9 cellular contexts compared by ENCODE assay signal in the genomic region with DNA sequence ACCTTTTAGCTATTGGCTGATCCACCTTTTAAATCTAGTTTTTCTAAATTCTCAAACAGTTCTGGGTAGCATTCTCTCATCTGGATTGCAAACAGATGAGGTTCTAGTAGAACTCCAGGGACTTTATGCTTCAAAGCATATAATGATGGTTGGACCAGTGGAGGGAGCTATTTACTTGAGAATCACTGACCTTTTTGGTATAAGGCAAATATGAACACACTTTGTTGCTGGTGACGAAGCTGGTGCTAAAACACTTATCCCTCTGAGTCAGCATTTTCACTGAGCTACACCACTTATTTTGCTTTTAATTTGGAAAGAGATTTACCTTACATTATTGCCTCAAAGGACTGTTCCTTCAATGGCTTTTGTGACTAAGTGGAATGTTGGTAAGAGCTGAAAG. TPM values are rescaled to one million over a fixed set of nuclear protein-coding genes. Genes with fewer than 3 reads are reported as not detected.
DNase-seq lines count a peak whose midpoint lies in the region; ATAC-seq and TF ChIP-seq lines count a peak whose summit lies in the region.
"Had no signal": no experiment of that assay in that cellular context is flagged by ENCODE, and none has a peak within 500 bp of the region (broad histone marks: within the 10 kb centered on the region; RNA-seq: fewer than 3 reads in every experiment).

No MANE protein-coding gene starts in this region.

- ATAC-seq in lung (ENCODE audit: insufficient read depth, low FRiP score) (peak; percentile 69), aorta (ENCODE audit: low FRiP score) (no peak)

- POLR2A ChIA-PET in GM10248 (lab: Yijun Ruan, JAX), result no interaction called here

- no peak overlapping the region for H3K4me3 ChIP-seq in lung
- no peak overlapping the region for H3K4me3 ChIP-seq in aorta (ENCODE audit: low read length in 2 of 2)

- no peak for DNase-seq in GM10248 (ENCODE audit: extremely low spot score)
- DNase-seq in NCI-H146 (lab: John Stamatoyannopoulos, UW), result peak; percentile 31
- DNase-seq in amniotic epithelial cell (ENCODE audit: low read depth), result peak; percentile 76
- DNase-seq in lung (ENCODE audit: low spot score), result no peak
- DNase-seq in hepatic stellate cell (ENCODE audit: low spot score), result no peak
- no peak for DNase-seq in aorta
- no peak for DNase-seq in NCI-H2107 (lab: John Stamatoyannopoulos, UW)
- DNase-seq in NK-92 treated with Interleukin-12 subunit alpha and Interleukin-12 subunit beta, amount 100 ng/mL, for 24 hours (lab: John Stamatoyannopoulos, UW), result no peak
- DNase-seq: T1000 had no signal

- H3K27me3 ChIP-seq in lung (ENCODE audit: control insufficient read depth, insufficient read depth) (no peaks in the 10 kb centered on the region), aorta (ENCODE audit: control insufficient read depth in 1 of 2, insufficient read depth in 2 of 2, low read length in 1 of 2) (no peaks in the 10 kb centered on the region)

- H3K9me3 ChIP-seq in lung (ENCODE audit: control insufficient read depth in 2 of 2, insufficient read depth in 1 of 2, low read length in 1 of 2) (no peaks in the 10 kb centered on the region), aorta (ENCODE audit: control insufficient read depth, low read length) (no peaks in the 10 kb centered on the region)

- 15 to 23% methylated on average over 1 of the region's 1 CpG for WGBS in lung, 2 donors
- 6 to 10% methylated on average over 1 of the region's 1 CpG for WGBS in aorta, 2 donors

- H3K36me3 ChIP-seq in lung (ENCODE audit: control insufficient read depth in 2 of 2, insufficient read depth in 2 of 2, low read length in 2 of 2) (no peaks in the 10 kb centered on the region), aorta (ENCODE audit: control insufficient read depth in 1 of 2, insufficient read depth in 2 of 2, low read length in 1 of 2) (no peaks in the 10 kb centered on the region)

- TF ChIP-seq CTCF in GM10248 (IDR thresholded peaks at IDR 0.05; ENCODE audit: control extremely low read depth, extremely low read depth, low read depth, missing control alignments) (peak; percentile 0), lung (IDR thresholded peaks at IDR 0.05; ENCODE audit: control extremely low read depth, extremely low read depth) (no peak)

- H3K4me1 ChIP-seq in lung (ENCODE audit: control insufficient read depth in 2 of 2, insufficient read depth in 2 of 2, low read length in 2 of 2) (no peaks in the 10 kb centered on the region), aorta (ENCODE audit: control insufficient read depth in 1 of 2, insufficient read depth in 2 of 2, low read length in 2 of 2) (no peaks in the 10 kb centered on the region)

- intact Hi-C loops in aorta (cut with DNase I), result no loop called here

- H3K27ac ChIP-seq in lung (ENCODE audit: low read depth in 1 of 2, low read length in 1 of 2), result no peak overlapping the region
- no peak overlapping the region for H3K27ac ChIP-seq in aorta (ENCODE audit: low read depth in 1 of 2, low read length in 2 of 2)

- CTCF ChIA-PET in GM10248 (lab: Yijun Ruan, JAX), result interaction anchor here (1.0 to 1.4 kb wide), 2 partner anchors 8 to 604 kb away, joined by 3 to 4 read pairs; no protein-coding TSS in a partner anchor

RNA-seq across cellular contexts. Expression of a gene that starts 58.6 kb away (rescaled TPM):
- total RNA-seq in lung, result under 1 TPM; 0.28 to 0.68 TPM
- polyA plus RNA-seq in lung, result under 1 TPM in 1 of 2 donors, not detected in 1; 0.02 TPM
- under 1 TPM; 0.24 to 0.26 TPM for total RNA-seq in aorta
- polyA plus RNA-seq in aorta, result under 1 TPM in 1 of 2 donors, not detected in 1; 0.03 TPM

Comparison
In these comparisons a context has a peak if more than half of its experiments do, and no peak if none do; other contexts are left out.
1. DNase-seq: peak in NCI-H146 (single experiment) and amniotic epithelial cell (single experiment); none in GM10248 (single experiment), lung (single experiment), hepatic stellate cell (single experiment), aorta (0 of 2), NCI-H2107 (single experiment) and NK-92 treated with Interleukin-12 subunit alpha and Interleukin-12 subunit beta, amount 100 ng/mL, for 24 hours (single experiment).